In the genomic region with DNA sequence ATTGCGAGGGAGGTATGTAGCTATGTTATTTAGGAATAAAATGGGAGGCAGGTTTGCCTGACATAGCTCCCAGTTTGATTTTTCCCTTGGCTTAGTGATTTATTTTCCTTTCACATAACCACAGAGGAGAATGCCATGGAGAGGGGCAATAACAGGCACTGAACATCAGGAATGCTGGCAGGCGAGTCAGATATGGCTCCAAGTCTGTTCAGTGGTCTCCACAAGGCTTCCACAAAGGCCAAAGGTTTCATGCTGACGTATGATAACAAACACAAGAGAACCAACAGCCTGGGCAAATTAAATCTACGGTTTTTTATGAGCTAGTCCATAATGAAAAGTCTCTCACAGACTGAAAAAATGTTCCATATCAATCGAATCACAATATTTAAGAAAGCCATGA, we compare ENCODE assay signal across 20 cellular contexts.
DNase-seq lines count a peak whose midpoint lies in the region; ATAC-seq and TF ChIP-seq lines count a peak whose summit lies in the region.
"Had no signal": no experiment of that assay in that cellular context is flagged by ENCODE, and none has a peak within 500 bp of the region (broad histone marks: within the 10 kb centered on the region; RNA-seq: fewer than 3 reads in every experiment).

No MANE protein-coding gene starts in this region.

- H3K9me3 Mint-ChIP-seq in endodermal cell: peaks cover 27% of the 10 kb centered on the region
- H3K9me3 Mint-ChIP-seq in nephron: peaks cover 15% of the 10 kb centered on the region
- H3K9me3 Mint-ChIP-seq: HFFc6 had no signal

- peak overlapping the region; percentile 43 for H3K4me3 ChIP-seq in endodermal cell (ENCODE audit: low read length)
- H3K4me3 ChIP-seq in MG63: no peak overlapping the region
- H3K4me3 ChIP-seq: A549 had no signal

- peak overlapping the region; percentile 41 for H3K9ac ChIP-seq in endodermal cell (ENCODE audit: extremely low read depth, low read length, poor library complexity, severe bottlenecking)

- peaks cover 33% of the 10 kb centered on the region for H3K4me1 Mint-ChIP-seq in endodermal cell
- H3K4me1 Mint-ChIP-seq in nephron: peaks cover 23% of the 10 kb centered on the region

- H3K36me3 Mint-ChIP-seq in endodermal cell (ENCODE audit: low read depth) (peaks cover 38% of the 10 kb centered on the region), nephron (ENCODE audit: low read depth) (peaks cover 34% of the 10 kb centered on the region)

- H3K27ac Mint-ChIP-seq in endodermal cell (peak overlapping the region; percentile 91), nephron (peak overlapping the region in 2 of 3 experiments; percentile 7 to 10)
- H3K27ac Mint-ChIP-seq: CD4-positive, CD25-positive, alpha-beta regulatory T cell; HFFc6; IgD-negative memory B cell had no signal

- no peak overlapping the region for H3K4me3 Mint-ChIP-seq in endodermal cell
- H3K4me3 Mint-ChIP-seq in nephron: no peak overlapping the region
- H3K4me3 Mint-ChIP-seq: HFFc6, IgD-negative memory B cell had no signal

- peaks cover 22% of the 10 kb centered on the region for H3K4me1 ChIP-seq in endodermal cell (ENCODE audit: control insufficient read depth, insufficient read depth, low read length)
- H3K4me1 ChIP-seq: A549 had no signal

- H3K27ac ChIP-seq in endodermal cell (ENCODE audit: low read depth, low read length): no peak overlapping the region
- H3K27ac ChIP-seq: A549, RWPE1 had no signal

- H3K27me3 ChIP-seq in endodermal cell (ENCODE audit: control insufficient read depth, insufficient read depth, low read length, poor library complexity, severe bottlenecking) (no peaks in the 10 kb centered on the region), MG63 (no peaks in the 10 kb centered on the region)

- peak; percentile 5 for DNase-seq in EL
- DNase-seq in M059J (ENCODE audit: low read depth): peak; percentile 43
- DNase-seq in endodermal cell: no peak
- no peak for DNase-seq in cardiac septum (ENCODE audit: low spot score)
- DNase-seq in MG63: no peak
- no peak for DNase-seq in left ventricle myocardium superior
- DNase-seq: CD4-positive, CD25-positive, alpha-beta regulatory T cell; GF-D8; GOT3; HFFc6; NCI-H1048; NCI-H146; NCI-H226; NCI-H526 treated with DMSO at 0.1 percent for 48 hours; OCI-M1 had no signal

- intact Hi-C loops in cardiac septum (cut with DNase I): no loop called here
- intact Hi-C loops in left ventricle myocardium superior (cut with micrococcal nuclease): no loop called here

- ATAC-seq in esophagus mucosa (no peak), left ventricle myocardium superior (no peak)
- ATAC-seq: A549 had no signal

- TF ChIP-seq CTCF in endodermal cell (conservative IDR thresholded peaks at IDR 0.05) (no peak), nephron (IDR thresholded peaks at IDR 0.05; ENCODE audit: unreplicated experiment in 3 of 3) (no peak)

- WGBS in endodermal cell (ENCODE audit: insufficient coverage in 1 of 2, insufficient read length in 1 of 2), 2 experiments: 88 to 90% methylated on average over 3 to 5 of the region's 5 CpGs

- peaks cover 31% of the 10 kb centered on the region for H3K36me3 ChIP-seq in endodermal cell (ENCODE audit: control insufficient read depth, insufficient read depth, low read length)
- no peaks in the 10 kb centered on the region; the same call in 1 of the 2 replicates for H3K36me3 ChIP-seq in MG63

- H3K27me3 Mint-ChIP-seq in endodermal cell (ENCODE audit: insufficient read depth): no peaks in the 10 kb centered on the region
- H3K27me3 Mint-ChIP-seq in nephron (ENCODE audit: low read depth): no peaks in the 10 kb centered on the region
- H3K27me3 Mint-ChIP-seq: CD4-positive, CD25-positive, alpha-beta regulatory T cell; IgD-negative memory B cell had no signal

- H3K9me3 ChIP-seq in endodermal cell (ENCODE audit: control insufficient read depth, low read length) (peaks cover 24% of the 10 kb centered on the region), MG63 (no peaks in the 10 kb centered on the region)
- H3K9me3 ChIP-seq: A549 had no signal

Comparison
In these comparisons a context has a peak if more than half of its experiments do, and no peak if none do; other contexts are left out.
1. DNase-seq: peak in EL (single experiment) and M059J (single experiment); none in endodermal cell (single experiment), cardiac septum (single experiment), MG63 (single experiment) and left ventricle myocardium superior (single experiment).